Comparison of ENCODE assay signal across 8 cellular contexts in genomic region chr11:117180020-117180419, GRCh38. TPM values are rescaled to one million over a fixed set of nuclear protein-coding genes. Genes with fewer than 3 reads are reported as not detected.
A peak's percentile ranks its signal among the peaks of the same experiment; 100 is the strongest.
DNase-seq lines count a peak whose midpoint lies in the region; ATAC-seq lines count a peak whose summit lies in the region.

No MANE protein-coding gene starts in this region.

- H3K4me1 Mint-ChIP-seq in activated T-cell treated with anti-CD3 and anti-CD28 coated beads, Interleukin-2, amount 50 U/mL, for 4 hours (ENCODE audit: low read depth), result peaks cover 29% of the 10 kb centered on the region
- H3K4me1 Mint-ChIP-seq in activated CD8-positive, alpha-beta memory T cell treated with anti-CD3 and anti-CD28 coated beads, Interleukin-2, amount 10 ng/mL, durations not matched to agents 7 days and 5 days, result peaks cover 30% of the 10 kb centered on the region

- ATAC-seq in activated T-cell treated with anti-CD3 and anti-CD28 coated beads, Interleukin-2, amount 50 U/mL, for 4 hours, result no peak
- ATAC-seq in activated CD8-positive, alpha-beta memory T cell treated with anti-CD3 and anti-CD28 coated beads, Interleukin-2, amount 10 ng/mL, durations not matched to agents 7 days and 5 days, result no peak
- ATAC-seq in HG03045 (IDR thresholded peaks at IDR 0.05; ENCODE audit: unreplicated experiment), result no peak

- H3K4me3 ChIP-seq in iPS-20b (ENCODE audit: low read length), result peak overlapping the region; percentile 89

- peak overlapping the region; percentile 71; the same call in 1 of the 2 replicates for H3K9ac ChIP-seq in iPS-20b (ENCODE audit: low read depth, low read length)

- CTCF ChIA-PET in activated CD8-positive, alpha-beta memory T cell treated with anti-CD3 and anti-CD28 coated beads, Interleukin-2, amount 10 ng/mL, durations not matched to agents 7 days and 5 days (lab: Charles Lee), result interaction anchor here (0.7 to 5.4 kb wide), 13 partner anchors 8 to 447 kb away, joined by 3 to 108 read pairs (median 4); partner anchors contain the start of genes PAFAH1B2, PCSK7 and RNF214

- no peaks in the 10 kb centered on the region for H3K9me3 Mint-ChIP-seq in activated T-cell treated with anti-CD3 and anti-CD28 coated beads, Interleukin-2, amount 50 U/mL, for 4 hours
- no peaks in the 10 kb centered on the region for H3K9me3 Mint-ChIP-seq in activated CD8-positive, alpha-beta memory T cell treated with anti-CD3 and anti-CD28 coated beads, Interleukin-2, amount 10 ng/mL, durations not matched to agents 7 days and 5 days (ENCODE audit: low read depth)

- no peaks in the 10 kb centered on the region for H3K27me3 Mint-ChIP-seq in activated T-cell treated with anti-CD3 and anti-CD28 coated beads, Interleukin-2, amount 50 U/mL, for 4 hours (ENCODE audit: low read depth)
- H3K27me3 Mint-ChIP-seq in activated CD8-positive, alpha-beta memory T cell treated with anti-CD3 and anti-CD28 coated beads, Interleukin-2, amount 10 ng/mL, durations not matched to agents 7 days and 5 days, result no peaks in the 10 kb centered on the region

- H3K27ac ChIP-seq in iPS-20b (ENCODE audit: low read length) (no peak overlapping the region), substantia nigra (ENCODE audit: low read depth, low read length, poor library complexity, severe bottlenecking) (peak overlapping the region; percentile 78)

- H3K27ac Mint-ChIP-seq in activated CD8-positive, alpha-beta memory T cell treated with anti-CD3 and anti-CD28 coated beads, Interleukin-2, amount 10 ng/mL, durations not matched to agents 7 days and 5 days, result peak overlapping the region; percentile 82

- peaks cover 17% of the 10 kb centered on the region; the same call in 1 of the 2 replicates for H3K27me3 ChIP-seq in iPS-20b (ENCODE audit: insufficient read depth, low read length)

- H3K9me3 ChIP-seq in iPS-20b (ENCODE audit: insufficient read depth, low read depth, low read length), result no peaks in the 10 kb centered on the region

- no peaks in the 10 kb centered on the region for H3K36me3 Mint-ChIP-seq in activated T-cell treated with anti-CD3 and anti-CD28 coated beads, Interleukin-2, amount 50 U/mL, for 4 hours (ENCODE audit: insufficient read depth)
- no peaks in the 10 kb centered on the region for H3K36me3 Mint-ChIP-seq in activated CD8-positive, alpha-beta memory T cell treated with anti-CD3 and anti-CD28 coated beads, Interleukin-2, amount 10 ng/mL, durations not matched to agents 7 days and 5 days

- no peak for DNase-seq in activated T-cell treated with anti-CD3 and anti-CD28 coated beads, Interleukin-2, amount 50 U/mL, for 4 hours
- DNase-seq in activated T-cell treated with anti-CD3 and anti-CD28 coated beads for 4 hours (no peak), substantia nigra (lab: John Stamatoyannopoulos, UW) (no peak), kidney tubule cell (ENCODE audit: low spot score) (no peak), NCI-H1105 (lab: John Stamatoyannopoulos, UW) (no peak)
- DNase-seq in activated CD8-positive, alpha-beta memory T cell treated with anti-CD3 and anti-CD28 coated beads, Interleukin-2, amount 10 ng/mL, durations not matched to agents 7 days and 5 days, result peak; percentile 38

- H3K36me3 ChIP-seq in iPS-20b (ENCODE audit: insufficient read depth, low read depth, low read length), result peaks cover 15% of the 10 kb centered on the region

- H3K4me1 ChIP-seq in iPS-20b (ENCODE audit: insufficient read depth, low read length), result peaks cover 15% of the 10 kb centered on the region

- H3K4me3 Mint-ChIP-seq in activated T-cell treated with anti-CD3 and anti-CD28 coated beads, Interleukin-2, amount 50 U/mL, for 4 hours, result peak overlapping the region; percentile 93
- H3K4me3 Mint-ChIP-seq in activated CD8-positive, alpha-beta memory T cell treated with anti-CD3 and anti-CD28 coated beads, Interleukin-2, amount 10 ng/mL, durations not matched to agents 7 days and 5 days, result peak overlapping the region; percentile 90

RNA-seq across cellular contexts. Expression of gene SIDT2, which starts 1.5 kb away (rescaled TPM):
- 10 to 100 TPM; 11.1 to 15.4 (median 12.9) TPM for total RNA-seq in activated T-cell treated with anti-CD3 and anti-CD28 coated beads, Interleukin-2, amount 50 U/mL, for 4 hours
- total RNA-seq in activated CD8-positive, alpha-beta memory T cell treated with anti-CD3 and anti-CD28 coated beads, Interleukin-2, amount 10 ng/mL, durations not matched to agents 7 days and 5 days, result 10 to 100 TPM; 18.9 to 21.3 TPM

RNA-seq across cellular contexts. Expression of gene TAGLN, which starts 19.1 kb away (rescaled TPM):
- 1 to 10 TPM; 2.5 to 3.9 (median 3.2) TPM for total RNA-seq in activated T-cell treated with anti-CD3 and anti-CD28 coated beads, Interleukin-2, amount 50 U/mL, for 4 hours
- 1 to 10 TPM; 2.3 to 2.7 TPM for total RNA-seq in activated CD8-positive, alpha-beta memory T cell treated with anti-CD3 and anti-CD28 coated beads, Interleukin-2, amount 10 ng/mL, durations not matched to agents 7 days and 5 days

RNA-seq across cellular contexts. Expression of gene PAFAH1B2, which starts 35.9 kb away (rescaled TPM):
- 10 to 100 TPM; 73.9 to 81.2 (median 80.0) TPM for total RNA-seq in activated T-cell treated with anti-CD3 and anti-CD28 coated beads, Interleukin-2, amount 50 U/mL, for 4 hours
- 10 to 100 TPM; 54.5 to 66.4 TPM for total RNA-seq in activated CD8-positive, alpha-beta memory T cell treated with anti-CD3 and anti-CD28 coated beads, Interleukin-2, amount 10 ng/mL, durations not matched to agents 7 days and 5 days

RNA-seq across cellular contexts. Expression of gene PCSK7, which starts 51.9 kb away (rescaled TPM):
- 100 to 1,000 TPM; 112 to 139 (median 123) TPM for total RNA-seq in activated T-cell treated with anti-CD3 and anti-CD28 coated beads, Interleukin-2, amount 50 U/mL, for 4 hours
- total RNA-seq in activated CD8-positive, alpha-beta memory T cell treated with anti-CD3 and anti-CD28 coated beads, Interleukin-2, amount 10 ng/mL, durations not matched to agents 7 days and 5 days, result 100 to 1,000 TPM; 121 to 140 TPM

RNA-seq across cellular contexts. Expression of gene RNF214, which starts 52.5 kb away (rescaled TPM):
- total RNA-seq in activated T-cell treated with anti-CD3 and anti-CD28 coated beads, Interleukin-2, amount 50 U/mL, for 4 hours, result 10 to 100 TPM; 16.2 to 17.9 (median 16.9) TPM
- 10 to 100 TPM; 18.5 to 20.5 TPM for total RNA-seq in activated CD8-positive, alpha-beta memory T cell treated with anti-CD3 and anti-CD28 coated beads, Interleukin-2, amount 10 ng/mL, durations not matched to agents 7 days and 5 days
